ENCODE assay signal across 21 cellular contexts in genomic region chr2:67660871-67661270, GRCh38.
"Had no signal": no experiment of that assay in that cellular context is flagged by ENCODE, and none has a peak within 500 bp of the region (broad histone marks: within the 10 kb centered on the region; RNA-seq: fewer than 3 reads in every experiment).

No MANE protein-coding gene starts in this region.

- H3K27ac Mint-ChIP-seq: activated CD8-positive, alpha-beta T cell treated with anti-CD3 and anti-CD28 coated beads, Interleukin-2, amount 10 ng/mL, durations not matched to agents 7 days and 5 days; activated naive CD4-positive, alpha-beta T cell treated with anti-CD3 and anti-CD28 coated beads, Interleukin-2, amount 50 U/mL, for 72 hours; endodermal cell; natural killer cell treated with Interleukin-12 subunit alpha and Interleukin-12 subunit beta and Interleukin-15 and Interleukin-18, amount 100 ng/mL, for 72 hours had no signal

- DNase-seq: activated CD4-positive, alpha-beta T cell treated with anti-CD3 and anti-CD28 coated beads for 1 hour; activated CD4-positive, alpha-beta T cell treated with anti-CD3 and anti-CD28 coated beads, Interleukin-2, amount 50 U/mL, for 1 hour; activated CD8-positive, alpha-beta T cell treated with anti-CD3 and anti-CD28 coated beads, Interleukin-2, amount 10 ng/mL, durations not matched to agents 7 days and 5 days; cerebellar nuclear complex; cortex of kidney; endodermal cell; head of caudate nucleus; hypothalamus; left ventricle myocardium superior; midbrain; pancreas; psoas muscle; stimulated activated CD4-positive, alpha-beta T cell treated with anti-CD3 and anti-CD28 coated beads, Interleukin-1b, Interleukin-23, amount 100 ng/mL, for 48 hours; stomach; T-helper 9 cell had no signal

- H3K27me3 ChIP-seq: pancreas, right atrium auricular region, stomach, suprapubic skin, tibial nerve had no signal

- H3K9me3 Mint-ChIP-seq: activated naive CD4-positive, alpha-beta T cell treated with anti-CD3 and anti-CD28 coated beads, Interleukin-2, amount 50 U/mL, for 72 hours; natural killer cell treated with Interleukin-12 subunit alpha and Interleukin-12 subunit beta and Interleukin-15 and Interleukin-18, amount 100 ng/mL, for 72 hours had no signal

- H3K9me3 ChIP-seq: pancreas, psoas muscle, stomach had no signal

- H3K36me3 Mint-ChIP-seq: activated naive CD4-positive, alpha-beta T cell treated with anti-CD3 and anti-CD28 coated beads, Interleukin-2, amount 50 U/mL, for 72 hours; natural killer cell treated with Interleukin-12 subunit alpha and Interleukin-12 subunit beta and Interleukin-15 and Interleukin-18, amount 100 ng/mL, for 72 hours had no signal

- H3K27ac ChIP-seq: epithelial cell of prostate, pancreas, psoas muscle, right atrium auricular region, suprapubic skin, tibial nerve had no signal

- H3K4me3 Mint-ChIP-seq: activated CD8-positive, alpha-beta T cell treated with anti-CD3 and anti-CD28 coated beads, Interleukin-2, amount 10 ng/mL, durations not matched to agents 7 days and 5 days; endodermal cell; natural killer cell treated with Interleukin-12 subunit alpha and Interleukin-12 subunit beta and Interleukin-15 and Interleukin-18, amount 100 ng/mL, for 72 hours had no signal

- H3K36me3 ChIP-seq: pancreas, right atrium auricular region, stomach, suprapubic skin, tibial nerve had no signal

- H3K4me1 Mint-ChIP-seq: endodermal cell had no signal

- H3K4me1 ChIP-seq: pancreas, stomach, suprapubic skin, tibial nerve had no signal

- H3K4me3 ChIP-seq: pancreas, psoas muscle, right atrium auricular region, stomach, suprapubic skin, tibial nerve had no signal
